Comparison of ENCODE assay signal across 1 cellular context in genomic region chr6:84625510-84625909, GRCh38.
TF ChIP-seq lines count a peak whose summit lies in the region.

No MANE protein-coding gene starts in this region.

TF ChIP-seq in IMR-90, 13 proteins besides CTCF, POLR2A, EP300 and RAD21:
- TF ChIP-seq CHD1 (IDR thresholded peaks at IDR 0.05; ENCODE audit: low read depth, low read length) (no peak), BHLHE40 (IDR thresholded peaks at IDR 0.05; ENCODE audit: low read depth, low read length) (no peak), NFE2L2 (IDR thresholded peaks at IDR 0.05; ENCODE audit: low read depth, low read length) (no peak), RCOR1 (IDR thresholded peaks at IDR 0.05; ENCODE audit: insufficient replicate concordance, low read length) (no peak), MAFK (IDR thresholded peaks at IDR 0.05; ENCODE audit: low read depth, low read length) (no peak), CEBPB (IDR thresholded peaks at IDR 0.05; ENCODE audit: low read depth, low read length) (no peak), MAZ (IDR thresholded peaks at IDR 0.05; ENCODE audit: borderline replicate concordance, low read depth, low read length) (no peak), FOS (IDR thresholded peaks at IDR 0.05; ENCODE audit: low read depth, low read length) (no peak), MXI1 (IDR thresholded peaks at IDR 0.05; ENCODE audit: borderline replicate concordance, low read depth, low read length) (no peak), RFX5 (IDR thresholded peaks at IDR 0.05; ENCODE audit: low read depth, low read length) (no peak), SMC3 (IDR thresholded peaks at IDR 0.05; ENCODE audit: low read depth, low read length) (no peak)
- TF ChIP-seq, protein P1, sequence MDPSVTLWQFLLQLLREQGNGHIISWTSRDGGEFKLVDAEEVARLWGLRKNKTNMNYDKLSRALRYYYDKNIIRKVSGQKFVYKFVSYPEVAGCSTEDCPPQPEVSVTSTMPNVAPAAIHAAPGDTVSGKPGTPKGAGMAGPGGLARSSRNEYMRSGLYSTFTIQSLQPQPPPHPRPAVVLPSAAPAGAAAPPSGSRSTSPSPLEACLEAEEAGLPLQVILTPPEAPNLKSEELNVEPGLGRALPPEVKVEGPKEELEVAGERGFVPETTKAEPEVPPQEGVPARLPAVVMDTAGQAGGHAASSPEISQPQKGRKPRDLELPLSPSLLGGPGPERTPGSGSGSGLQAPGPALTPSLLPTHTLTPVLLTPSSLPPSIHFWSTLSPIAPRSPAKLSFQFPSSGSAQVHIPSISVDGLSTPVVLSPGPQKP (IDR thresholded peaks at IDR 0.05; ENCODE audit: borderline replicate concordance, low read depth, low read length), result no peak
- TF ChIP-seq, protein P2, sequence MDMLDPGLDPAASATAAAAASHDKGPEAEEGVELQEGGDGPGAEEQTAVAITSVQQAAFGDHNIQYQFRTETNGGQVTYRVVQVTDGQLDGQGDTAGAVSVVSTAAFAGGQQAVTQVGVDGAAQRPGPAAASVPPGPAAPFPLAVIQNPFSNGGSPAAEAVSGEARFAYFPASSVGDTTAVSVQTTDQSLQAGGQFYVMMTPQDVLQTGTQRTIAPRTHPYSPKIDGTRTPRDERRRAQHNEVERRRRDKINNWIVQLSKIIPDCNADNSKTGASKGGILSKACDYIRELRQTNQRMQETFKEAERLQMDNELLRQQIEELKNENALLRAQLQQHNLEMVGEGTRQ (IDR thresholded peaks at IDR 0.05; ENCODE audit: low read depth, low read length), result no peak
